ENCODE assay signal across 8 cellular contexts in the genomic region with DNA sequence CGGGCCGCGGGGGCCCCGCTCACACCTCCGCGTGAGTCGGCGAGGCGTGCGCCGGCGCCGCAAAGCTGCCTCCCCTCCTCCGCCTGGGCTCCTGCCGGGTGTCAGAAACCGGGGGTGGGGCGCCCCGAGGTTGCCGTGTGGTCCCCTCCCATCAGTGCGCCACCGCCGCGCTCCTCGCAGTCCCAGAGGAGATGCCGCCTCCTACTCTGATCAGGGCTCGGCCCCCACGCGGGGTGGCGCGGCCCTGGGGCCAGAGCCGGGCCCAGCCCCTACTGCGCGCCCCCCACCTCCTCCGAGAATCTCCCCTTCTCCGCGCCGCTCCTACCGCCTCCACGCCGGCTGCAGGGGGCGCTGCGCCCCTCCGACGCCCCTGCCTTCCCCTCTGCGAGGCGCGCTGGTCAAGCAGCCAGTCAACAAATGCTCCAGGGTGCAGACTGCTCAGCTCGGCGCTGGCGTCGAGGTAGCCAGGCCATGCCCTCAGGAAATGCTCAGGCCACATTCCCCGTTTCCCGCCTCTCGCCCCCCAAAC. TPM values are rescaled to one million over a fixed set of nuclear protein-coding genes. Genes with fewer than 3 reads are reported as not detected.
DNase-seq lines count a peak whose midpoint lies in the region; ATAC-seq, FAIRE-seq and TF ChIP-seq lines count a peak whose summit lies in the region.

No MANE protein-coding gene starts in this region.

- no peaks in the 10 kb centered on the region for H3K9me3 ChIP-seq in SK-N-MC (ENCODE audit: low read depth, low read length)

- H4K5ac ChIP-seq in mesendoderm (ENCODE audit: low read length), result no peak overlapping the region

- no CpG with 5 or more reads among the region's 54 CpGs for WGBS in mesendoderm (ENCODE audit: extremely low coverage, insufficient coverage, low lambda C conversion rate)

- no peaks in the 10 kb centered on the region for H3K4me1 ChIP-seq in mesendoderm (ENCODE audit: control insufficient read depth, low read depth, low read length)

- H2AK5ac ChIP-seq in mesendoderm (ENCODE audit: low read length), result no peak overlapping the region

- H2BK120ac ChIP-seq in mesendoderm (ENCODE audit: low read depth, low read length), result no peak overlapping the region

- H3K9ac ChIP-seq in SK-N-MC (ENCODE audit: insufficient read length) (no peak overlapping the region), mesendoderm (ENCODE audit: low read length) (no peak overlapping the region)

- no peak overlapping the region for H3K4ac ChIP-seq in mesendoderm (ENCODE audit: low read depth, low read length)

- peak overlapping the region; percentile 19 for H3K4me2 ChIP-seq in mesendoderm (ENCODE audit: low read length)

- H3K27me3 ChIP-seq in bronchial epithelial cell (ENCODE audit: control insufficient read depth, insufficient read depth, low read length) (no peaks in the 10 kb centered on the region), mesendoderm (ENCODE audit: insufficient read depth, low read length, poor library complexity) (no peaks in the 10 kb centered on the region)

- no peak overlapping the region for H4K8ac ChIP-seq in mesendoderm (ENCODE audit: low read depth, low read length)

- no peaks in the 10 kb centered on the region for H3K79me1 ChIP-seq in mesendoderm (ENCODE audit: low read length)

- peak overlapping the region; percentile 42 for H3K56ac ChIP-seq in mesendoderm (ENCODE audit: low read length)

- DNase-seq in SIG-M5 treated with dmso at 0.1 percent for 504 hours (lab: John Stamatoyannopoulos, UW; ENCODE audit: unreplicated experiment) (peak; percentile 48), SIG-M5 (lab: John Stamatoyannopoulos, UW) (no peak), SK-N-MC (ENCODE audit: low read depth, low spot score) (no peak), bronchial epithelial cell (ENCODE audit: low read depth) (peak; percentile 17), mesendoderm (peak; percentile 53), DMS79 treated with DMSO at 0.1 percent for 48 hours (lab: John Stamatoyannopoulos, UW) (no peak)
- no peak for DNase-seq in activated CD4-positive, CD25-positive, alpha-beta regulatory T cell (lab: John Stamatoyannopoulos, UW)

- no peak for ATAC-seq in GM21737 (IDR thresholded peaks at IDR 0.05; ENCODE audit: unreplicated experiment)

- FAIRE-seq in bronchial epithelial cell (lab: Jason Lieb, UNC), result no peak

- no peak overlapping the region for H2BK5ac ChIP-seq in mesendoderm (ENCODE audit: low read length)

- no peak overlapping the region for H3K18ac ChIP-seq in mesendoderm (ENCODE audit: low read length)

- no peaks in the 10 kb centered on the region for H3K36me3 ChIP-seq in SK-N-MC (ENCODE audit: insufficient read depth, low read length)
- H3K36me3 ChIP-seq in bronchial epithelial cell (ENCODE audit: control insufficient read depth, insufficient read depth, low read length), result peaks cover 6% of the 10 kb centered on the region
- no peaks in the 10 kb centered on the region for H3K36me3 ChIP-seq in mesendoderm (ENCODE audit: control insufficient read depth, insufficient read depth, low read length)

- no peak overlapping the region for H2BK15ac ChIP-seq in mesendoderm (replicated peaks; ENCODE audit: low read depth)

- no peak overlapping the region for H3K23ac ChIP-seq in mesendoderm (ENCODE audit: low read length)

- peak overlapping the region; percentile 69 for H3K4me3 ChIP-seq in SK-N-MC
- peak overlapping the region; percentile 27 for H3K4me3 ChIP-seq in bronchial epithelial cell (ENCODE audit: low read depth, low read length)
- no peak overlapping the region for H3K4me3 ChIP-seq in mesendoderm (ENCODE audit: low read length)

- H3K27ac ChIP-seq in SK-N-MC (no peak overlapping the region), mesendoderm (ENCODE audit: low read depth, low read length) (no peak overlapping the region)

- H3K79me2 ChIP-seq in mesendoderm (ENCODE audit: control insufficient read depth, insufficient read depth, low read length), result no peaks in the 10 kb centered on the region

- peak; percentile 49 for TF ChIP-seq CTCF in bronchial epithelial cell (IDR thresholded peaks at IDR 0.05; ENCODE audit: insufficient read depth, low read length, severe bottlenecking)

RNA-seq across cellular contexts. Expression of gene JAG2, which starts 0.5 kb away (rescaled TPM):
- 31.6 and 45.3 TPM in 2 replicates for total RNA-seq in bronchial epithelial cell
- polyA plus RNA-seq in mesendoderm (2013, experiment 1 of 2), result 0.56 TPM
- 0.73 TPM for polyA plus RNA-seq in mesendoderm (2013, experiment 2 of 2)

RNA-seq across cellular contexts. Expression of gene NUDT14, which starts 12.1 kb away (rescaled TPM):
- total RNA-seq in bronchial epithelial cell, result 31.9 and 45.4 TPM in 2 replicates
- 10.5 TPM for polyA plus RNA-seq in mesendoderm (2013, experiment 1 of 2)
- polyA plus RNA-seq in mesendoderm (2013, experiment 2 of 2), result 10.4 TPM

Comparison
In these comparisons a context has a peak if more than half of its experiments do, and no peak if none do; other contexts are left out.
1. DNase-seq: peak in SIG-M5 treated with dmso at 0.1 percent for 504 hours (single experiment), bronchial epithelial cell (single experiment) and mesendoderm (single experiment); none in SIG-M5 (single experiment), SK-N-MC (single experiment), DMS79 treated with DMSO at 0.1 percent for 48 hours (single experiment) and activated CD4-positive, CD25-positive, alpha-beta regulatory T cell (0 of 4).